ENCODE assay signal across 12 cellular contexts in the genomic region with DNA sequence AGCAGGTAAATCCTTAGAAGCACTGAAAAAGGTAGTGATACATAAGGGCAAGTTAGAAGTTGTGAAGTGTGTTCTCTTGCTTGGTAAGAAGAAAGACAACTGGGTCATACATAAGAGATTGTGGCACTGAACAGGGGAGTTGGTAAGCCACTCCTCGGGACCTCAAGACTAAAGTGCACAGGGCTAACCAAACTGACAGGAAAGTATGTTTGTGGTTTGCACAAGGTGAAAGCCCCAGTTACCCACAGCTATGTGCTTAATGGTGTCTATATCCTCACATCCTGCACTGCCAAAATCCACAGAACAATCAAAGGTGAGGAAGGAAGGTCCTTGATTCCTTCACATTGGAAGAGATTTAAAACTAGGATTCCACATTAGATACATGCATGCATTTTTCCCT.
DNase-seq lines count a peak whose midpoint lies in the region; ATAC-seq, FAIRE-seq and TF ChIP-seq lines count a peak whose summit lies in the region.
"Had no signal": no experiment of that assay in that cellular context is flagged by ENCODE, and none has a peak within 500 bp of the region (broad histone marks: within the 10 kb centered on the region; RNA-seq: fewer than 3 reads in every experiment).

No MANE protein-coding gene starts in this region.

- FAIRE-seq in small intestine (lab: Jason Lieb, UNC) = no peak

- POLR2A ChIA-PET in activated CD4-positive, alpha-beta memory T cell treated with anti-CD3 and anti-CD28 coated beads for 36 hours (lab: Charles Lee) = no interaction called here

- peaks cover 3 to 4% of the 10 kb centered on the region in 2 donors for H3K9me3 Mint-ChIP-seq in activated T-cell treated with anti-CD3 and anti-CD28 coated beads, Interleukin-2, amount 50 U/mL, for 72 hours
- H3K9me3 Mint-ChIP-seq in activated CD4-positive, alpha-beta memory T cell treated with anti-CD3 and anti-CD28 coated beads for 36 hours = no peaks in the 10 kb centered on the region
- H3K9me3 Mint-ChIP-seq in H9 = no peaks in the 10 kb centered on the region

- H3K4me2 ChIP-seq in H9 (ENCODE audit: insufficient read depth, insufficient read length, low read length) = no peak overlapping the region

- H4K20me1 ChIP-seq in H9 (ENCODE audit: control insufficient read depth, insufficient read depth, insufficient read length) = no peaks in the 10 kb centered on the region

- H3K27ac ChIP-seq in small intestine (ENCODE audit: low read depth in 1 of 2, low read length in 1 of 2) = no peak overlapping the region
- H3K27ac ChIP-seq in tibial artery = no peak overlapping the region
- no peak overlapping the region for H3K27ac ChIP-seq in H9 (ENCODE audit: insufficient read length, low read depth, low read length)
- H3K27ac ChIP-seq: brain microvascular endothelial cell, HL-60 had no signal

- H3K4me1 ChIP-seq in small intestine (ENCODE audit: control insufficient read depth in 2 of 2, insufficient read depth in 1 of 2, low read depth in 1 of 2, low read length in 1 of 2) (no peaks in the 10 kb centered on the region), tibial artery (no peaks in the 10 kb centered on the region), H9 (ENCODE audit: insufficient read depth, low read length) (no peaks in the 10 kb centered on the region; the same call in 1 of the 2 replicates)

- no peak overlapping the region for H4K91ac ChIP-seq in H9 (ENCODE audit: insufficient read length, low read depth, low read length)

- no peak overlapping the region for H2BK20ac ChIP-seq in H9 (ENCODE audit: low read depth, low read length, poor library complexity, severe bottlenecking)

- H2AFZ ChIP-seq in H9 (ENCODE audit: low read length) = no peak overlapping the region

- no peak overlapping the region for H3K56ac ChIP-seq in H9 (ENCODE audit: insufficient read length, low read depth, low read length)

- peak; percentile 28 to 31 for DNase-seq in activated T-cell treated with anti-CD3 and anti-CD28 coated beads, Interleukin-2, amount 50 U/mL, for 72 hours
- DNase-seq in activated T-cell treated with anti-CD3 and anti-CD28 coated beads for 4 hours (no peak), small intestine (peak; percentile 51), mesenteric fat pad (ENCODE audit: low spot score) (no peak), tibial artery (no peak), H9 (no peak)
- peak; percentile 36 for DNase-seq in activated CD4-positive, alpha-beta memory T cell treated with anti-CD3 and anti-CD28 coated beads for 36 hours
- DNase-seq: brain microvascular endothelial cell; nucleus accumbens; stimulated activated CD4-positive, alpha-beta T cell treated with anti-CD3 and anti-CD28 coated beads, Interleukin-4, amount 100 ng/mL, for 4 hours had no signal

- no peak overlapping the region for H3K23ac ChIP-seq in H9 (ENCODE audit: insufficient read length, low read depth, low read length)

- peaks cover 2 to 3% of the 10 kb centered on the region in 2 donors for H3K36me3 Mint-ChIP-seq in activated T-cell treated with anti-CD3 and anti-CD28 coated beads, Interleukin-2, amount 50 U/mL, for 72 hours (ENCODE audit: insufficient read depth in 2 of 2)
- no peaks in the 10 kb centered on the region for H3K36me3 Mint-ChIP-seq in activated CD4-positive, alpha-beta memory T cell treated with anti-CD3 and anti-CD28 coated beads for 36 hours
- H3K36me3 Mint-ChIP-seq in H9 (ENCODE audit: insufficient read depth in 1 of 3, low read depth in 3 of 3) = no peaks in the 10 kb centered on the region; a peak in 3 of 7 replicates

- H3K79me2 ChIP-seq in H9 (ENCODE audit: insufficient read depth, low read length) = no peaks in the 10 kb centered on the region

- intact Hi-C loops in activated CD4-positive, alpha-beta memory T cell treated with anti-CD3 and anti-CD28 coated beads for 36 hours (cut with micrococcal nuclease) = no loop called here
- intact Hi-C loops in tibial artery (cut with DNase I; ENCODE audit: low total_unique reads) = no loop called here

- H3K14ac ChIP-seq in H9 (ENCODE audit: insufficient read depth, low read length) = no peak overlapping the region

- H3K23me2 ChIP-seq in H9 (ENCODE audit: insufficient read length, low read depth, low read length, poor library complexity, severe bottlenecking) = no peaks in the 10 kb centered on the region

- H3K36me3 ChIP-seq in small intestine (ENCODE audit: control insufficient read depth in 2 of 2, insufficient read depth in 2 of 2, low read length in 2 of 2) (no peaks in the 10 kb centered on the region), tibial artery (no peaks in the 10 kb centered on the region)
- H3K36me3 ChIP-seq: brain microvascular endothelial cell had no signal

- no peak overlapping the region for H2BK12ac ChIP-seq in H9 (ENCODE audit: insufficient read length, low read depth, low read length)

- no peak overlapping the region for H3K4me3 ChIP-seq in small intestine (ENCODE audit: low read depth in 1 of 2, low read length in 2 of 2)
- H3K4me3 ChIP-seq in tibial artery = no peak overlapping the region

- no peak overlapping the region for H2AK5ac ChIP-seq in H9 (ENCODE audit: insufficient read length, low read length)

- H3K79me1 ChIP-seq in H9 (ENCODE audit: insufficient read depth, low read depth, low read length, poor library complexity, severe bottlenecking) = no peaks in the 10 kb centered on the region

- H3K4ac ChIP-seq in H9 (ENCODE audit: low read depth, low read length) = no peak overlapping the region

- peak overlapping the region; percentile 17 to 19 for H3K4me3 Mint-ChIP-seq in activated T-cell treated with anti-CD3 and anti-CD28 coated beads, Interleukin-2, amount 50 U/mL, for 72 hours
- H3K4me3 Mint-ChIP-seq in activated CD4-positive, alpha-beta memory T cell treated with anti-CD3 and anti-CD28 coated beads for 36 hours = no peak overlapping the region
- no peak overlapping the region for H3K4me3 Mint-ChIP-seq in H9

- no peaks in the 10 kb centered on the region for H3K27me3 Mint-ChIP-seq in activated T-cell treated with anti-CD3 and anti-CD28 coated beads, Interleukin-2, amount 50 U/mL, for 72 hours (ENCODE audit: low read depth)
- no peaks in the 10 kb centered on the region for H3K27me3 Mint-ChIP-seq in activated CD4-positive, alpha-beta memory T cell treated with anti-CD3 and anti-CD28 coated beads for 36 hours
- no peaks in the 10 kb centered on the region for H3K27me3 Mint-ChIP-seq in H9 (ENCODE audit: low read depth)

- H3K9me3 ChIP-seq in small intestine (ENCODE audit: control insufficient read depth, low read depth) (no peaks in the 10 kb centered on the region), tibial artery (no peaks in the 10 kb centered on the region), H9 (ENCODE audit: control insufficient read depth, low read depth, low read length) (no peaks in the 10 kb centered on the region)

- H2BK5ac ChIP-seq in H9 (ENCODE audit: insufficient read length, low read length) = no peak overlapping the region

- no peak overlapping the region for H3T11ph ChIP-seq in H9 (ENCODE audit: low read length)

- no peak overlapping the region for H3K18ac ChIP-seq in H9 (ENCODE audit: insufficient read length, low read depth, low read length)

- peak overlapping the region; percentile 12 for H3K27ac Mint-ChIP-seq in activated T-cell treated with anti-CD3 and anti-CD28 coated beads, Interleukin-2, amount 50 U/mL, for 72 hours
- no peak overlapping the region for H3K27ac Mint-ChIP-seq in activated CD4-positive, alpha-beta memory T cell treated with anti-CD3 and anti-CD28 coated beads for 36 hours
- H3K27ac Mint-ChIP-seq in H9 = no peak overlapping the region

- TF ChIP-seq CTCF in tibial artery (IDR thresholded peaks at IDR 0.05) = no peak
- TF ChIP-seq CTCF in H9 (conservative IDR thresholded peaks at IDR 0.05) = no peak

- no peak overlapping the region for H3K9ac ChIP-seq in H9 (ENCODE audit: extremely low read depth, insufficient read length, low read length)

- H2BK120ac ChIP-seq in H9 (ENCODE audit: low read depth, low read length, poor library complexity, severe bottlenecking) = no peak overlapping the region

- no peak overlapping the region for H2BK15ac ChIP-seq in H9 (ENCODE audit: low read depth, low read length)

- whole genome bisulfite sequencing in small intestine, 3 donors = 50 to 75% (median 67%) methylated on average over 1 of the region's 1 CpG
- WGBS in H9 (ENCODE audit: extremely low coverage, insufficient read length, low lambda C conversion rate) = no CpG with 5 or more reads among the region's 1 CpG

- no peak overlapping the region for H4K8ac ChIP-seq in H9 (replicated peaks; ENCODE audit: insufficient read length, low read depth, low read length)

- ATAC-seq in activated T-cell treated with anti-CD3 and anti-CD28 coated beads, Interleukin-2, amount 50 U/mL, for 72 hours (replicated peaks in 1 of 2) = peak; percentile 93 to 97
- ATAC-seq in HG02759 (IDR thresholded peaks at IDR 0.05; ENCODE audit: unreplicated experiment) = peak; percentile 78

- H3K4me1 Mint-ChIP-seq in activated T-cell treated with anti-CD3 and anti-CD28 coated beads, Interleukin-2, amount 50 U/mL, for 72 hours (ENCODE audit: low read depth) = peaks cover 30% of the 10 kb centered on the region
- peaks cover 23% of the 10 kb centered on the region for H3K4me1 Mint-ChIP-seq in activated CD4-positive, alpha-beta memory T cell treated with anti-CD3 and anti-CD28 coated beads for 36 hours (ENCODE audit: low read depth)
- peaks cover 5 to 7% of the 10 kb centered on the region in 2 experiments for H3K4me1 Mint-ChIP-seq in H9

- CTCF ChIA-PET in activated CD4-positive, alpha-beta memory T cell treated with anti-CD3 and anti-CD28 coated beads for 36 hours (lab: Charles Lee) = no interaction called here

- no peak overlapping the region for H4K5ac ChIP-seq in H9 (ENCODE audit: insufficient read length, low read depth, low read length)

- H3K27me3 ChIP-seq in small intestine (ENCODE audit: control insufficient read depth in 2 of 2, insufficient read depth in 2 of 2, low read length in 2 of 2) (no peaks in the 10 kb centered on the region), tibial artery (no peaks in the 10 kb centered on the region), H9 (ENCODE audit: insufficient read depth, low read length) (no peaks in the 10 kb centered on the region)
- H3K27me3 ChIP-seq: brain microvascular endothelial cell had no signal

Comparison
In these comparisons a context has a peak if more than half of its experiments do, and no peak if none do; other contexts are left out.
1. DNase-seq: peak in activated T-cell treated with anti-CD3 and anti-CD28 coated beads, Interleukin-2, amount 50 U/mL, for 72 hours (2 of 2), activated CD4-positive, alpha-beta memory T cell treated with anti-CD3 and anti-CD28 coated beads for 36 hours (single experiment) and small intestine (single experiment); none in activated T-cell treated with anti-CD3 and anti-CD28 coated beads for 4 hours (single experiment), mesenteric fat pad (single experiment), tibial artery (0 of 2) and H9 (single experiment).
2. H3K4me3 Mint-ChIP-seq: peak in activated T-cell treated with anti-CD3 and anti-CD28 coated beads, Interleukin-2, amount 50 U/mL, for 72 hours (2 of 2); none in activated CD4-positive, alpha-beta memory T cell treated with anti-CD3 and anti-CD28 coated beads for 36 hours (single experiment) and H9 (0 of 2).